8 cellular contexts compared by ENCODE assay signal in genomic region chr6:148166339-148166949, GRCh38.
DNase-seq lines count a peak whose midpoint lies in the region; ATAC-seq and TF ChIP-seq lines count a peak whose summit lies in the region.

No MANE protein-coding gene starts in this region.

- no peak overlapping the region for H3K4me3 ChIP-seq in astrocyte of the spinal cord (ENCODE audit: low read depth, low read length)

- DNase-seq in CD1c-positive myeloid dendritic cell (ENCODE audit: extremely low spot score) (peak; percentile 40), GM20000 (ENCODE audit: low spot score) (peak; percentile 27), NCI-H2171 treated with DMSO at 0.1 percent for 48 hours (lab: John Stamatoyannopoulos, UW) (peak; percentile 53), astrocyte of the spinal cord (ENCODE audit: low read depth, low spot score) (peak; percentile 72), kidney glomerular epithelial cell (lab: John Stamatoyannopoulos, UW) (peak; percentile 49), ureter (ENCODE audit: low spot score) (no peak), HK-2 (ENCODE audit: unreplicated experiment) (no peak)

- in situ Hi-C loops in astrocyte of the spinal cord (cut with HindIII; ENCODE audit: low sequenced_read_pairs): no loop called here

- no peak for ATAC-seq in GM21717 (IDR thresholded peaks at IDR 0.05; ENCODE audit: unreplicated experiment)

- TF ChIP-seq CTCF in GM20000 (IDR thresholded peaks at IDR 0.05; ENCODE audit: extremely low read depth, missing control alignments): peak; percentile 40
- TF ChIP-seq CTCF in astrocyte of the spinal cord (IDR thresholded peaks at IDR 0.05; ENCODE audit: low read depth, low read length): peak; percentile 59

Comparison
In these comparisons a context has a peak if more than half of its experiments do, and no peak if none do; other contexts are left out.
1. DNase-seq: peak in CD1c-positive myeloid dendritic cell (single experiment), GM20000 (single experiment), NCI-H2171 treated with DMSO at 0.1 percent for 48 hours (single experiment), astrocyte of the spinal cord (single experiment) and kidney glomerular epithelial cell (single experiment); none in ureter (single experiment) and HK-2 (single experiment).